ENCODE assay signal across 1 cellular context in genomic region chr1:171581766-171582165, GRCh38.
TF ChIP-seq lines count a peak whose summit lies in the region.

No MANE protein-coding gene starts in this region.

TF ChIP-seq in WTC11, 78 proteins besides CTCF, POLR2A, EP300 and RAD21 (continued from another document):
- no peak for TF ChIP-seq OVOL2 (CRISPR knock-in tag; IDR thresholded peaks at IDR 0.05; ENCODE audit: borderline replicate concordance)
- no peak for TF ChIP-seq CBFB (CRISPR knock-in tag; IDR thresholded peaks at IDR 0.05; ENCODE audit: low read depth)
- TF ChIP-seq ZNF263 (CRISPR knock-in tag; IDR thresholded peaks at IDR 0.05; ENCODE audit: low read depth) = no peak
- no peak for TF ChIP-seq PREB (CRISPR knock-in tag; IDR thresholded peaks at IDR 0.05; ENCODE audit: borderline replicate concordance)
- no peak for TF ChIP-seq FOXP4 (CRISPR knock-in tag; IDR thresholded peaks at IDR 0.05)
- no peak for TF ChIP-seq ATF1 (CRISPR knock-in tag; IDR thresholded peaks at IDR 0.05)
- no peak for TF ChIP-seq ZNF416 (CRISPR knock-in tag; IDR thresholded peaks at IDR 0.05)
- TF ChIP-seq JAZF1 (CRISPR knock-in tag; IDR thresholded peaks at IDR 0.05) = no peak
- TF ChIP-seq TEAD4 (CRISPR knock-in tag; IDR thresholded peaks at IDR 0.05) = no peak
